ENCODE assay signal across 1 cellular context in genomic region chr16:50560903-50561863, GRCh38.
TF ChIP-seq lines count a peak whose summit lies in the region.

No MANE protein-coding gene starts in this region.

TF ChIP-seq in HepG2, 621 proteins besides CTCF, POLR2A, EP300 and RAD21 (continued from another document):
- TF ChIP-seq FOXK2 (IDR thresholded peaks at IDR 0.05) (no peak), GABPA (IDR thresholded peaks at IDR 0.05; ENCODE audit: low read depth, low read length) (no peak), GABPA (CRISPR knock-in tag; IDR thresholded peaks at IDR 0.05; ENCODE audit: low read depth) (no peak), ZNF768 (CRISPR knock-in tag; IDR thresholded peaks at IDR 0.05) (peak; percentile 94), REST (IDR thresholded peaks at IDR 0.05; ENCODE audit: borderline replicate concordance in 1 of 2, low read depth in 1 of 2, low read length in 2 of 2) (0 out of 4 replicates have a peak, but pooled peaks of 1 of the 2 experiments have one; percentile 16), ARNT (IDR thresholded peaks at IDR 0.05) (no peak), HMG20B (CRISPR knock-in tag; conservative IDR thresholded peaks at IDR 0.05) (no peak), ZNF839 (CRISPR knock-in tag; IDR thresholded peaks at IDR 0.05; ENCODE audit: borderline replicate concordance) (no peak), ATF1 (CRISPR knock-in tag; IDR thresholded peaks at IDR 0.05) (no peak), ZNF746 (CRISPR knock-in tag; IDR thresholded peaks at IDR 0.05) (no peak), ZNF777 (CRISPR knock-in tag; IDR thresholded peaks at IDR 0.05) (no peak), SALL2 (CRISPR knock-in tag; IDR thresholded peaks at IDR 0.05) (no peak), ZNF556 (CRISPR knock-in tag; IDR thresholded peaks at IDR 0.05; ENCODE audit: borderline replicate concordance) (no peak), ZNF383 (CRISPR knock-in tag; IDR thresholded peaks at IDR 0.05; ENCODE audit: borderline replicate concordance) (no peak), ZNF709 (CRISPR knock-in tag; IDR thresholded peaks at IDR 0.05) (no peak), ZNF276 (CRISPR knock-in tag; IDR thresholded peaks at IDR 0.05; ENCODE audit: low read depth) (no peak), ZNF225 (CRISPR knock-in tag; IDR thresholded peaks at IDR 0.05) (no peak), YEATS2 (CRISPR knock-in tag; IDR thresholded peaks at IDR 0.05; ENCODE audit: borderline replicate concordance) (no peak), HCFC1 (IDR thresholded peaks at IDR 0.05; ENCODE audit: low read depth, low read length) (no peak), MYNN (CRISPR knock-in tag; IDR thresholded peaks at IDR 0.05; ENCODE audit: low read depth) (no peak), FLYWCH1 (CRISPR knock-in tag; IDR thresholded peaks at IDR 0.05) (0 out of 2 replicates have a peak, but pooled peaks have one; percentile 33), GRHL1 (CRISPR knock-in tag; conservative IDR thresholded peaks at IDR 0.05) (no peak), POLR2AphosphoS5 (IDR thresholded peaks at IDR 0.05; ENCODE audit: low read depth, low read length) (peak; percentile 21; the same call in 1 of the 2 replicates), NONO (IDR thresholded peaks at IDR 0.05) (no peak), NONO (CRISPR knock-in tag; conservative IDR thresholded peaks at IDR 0.05) (peak; percentile 18; the same call in 1 of the 2 replicates), NFYB (CRISPR knock-in tag; IDR thresholded peaks at IDR 0.05) (no peak), ZNF331 (CRISPR knock-in tag; IDR thresholded peaks at IDR 0.05) (no peak), MIXL1 (CRISPR knock-in tag; IDR thresholded peaks at IDR 0.05) (no peak), GTF3A (CRISPR knock-in tag; conservative IDR thresholded peaks at IDR 0.05) (no peak), FOXK1 (CRISPR knock-in tag; IDR thresholded peaks at IDR 0.05; ENCODE audit: borderline replicate concordance, low read depth) (no peak)
- TF ChIP-seq, protein P1, sequence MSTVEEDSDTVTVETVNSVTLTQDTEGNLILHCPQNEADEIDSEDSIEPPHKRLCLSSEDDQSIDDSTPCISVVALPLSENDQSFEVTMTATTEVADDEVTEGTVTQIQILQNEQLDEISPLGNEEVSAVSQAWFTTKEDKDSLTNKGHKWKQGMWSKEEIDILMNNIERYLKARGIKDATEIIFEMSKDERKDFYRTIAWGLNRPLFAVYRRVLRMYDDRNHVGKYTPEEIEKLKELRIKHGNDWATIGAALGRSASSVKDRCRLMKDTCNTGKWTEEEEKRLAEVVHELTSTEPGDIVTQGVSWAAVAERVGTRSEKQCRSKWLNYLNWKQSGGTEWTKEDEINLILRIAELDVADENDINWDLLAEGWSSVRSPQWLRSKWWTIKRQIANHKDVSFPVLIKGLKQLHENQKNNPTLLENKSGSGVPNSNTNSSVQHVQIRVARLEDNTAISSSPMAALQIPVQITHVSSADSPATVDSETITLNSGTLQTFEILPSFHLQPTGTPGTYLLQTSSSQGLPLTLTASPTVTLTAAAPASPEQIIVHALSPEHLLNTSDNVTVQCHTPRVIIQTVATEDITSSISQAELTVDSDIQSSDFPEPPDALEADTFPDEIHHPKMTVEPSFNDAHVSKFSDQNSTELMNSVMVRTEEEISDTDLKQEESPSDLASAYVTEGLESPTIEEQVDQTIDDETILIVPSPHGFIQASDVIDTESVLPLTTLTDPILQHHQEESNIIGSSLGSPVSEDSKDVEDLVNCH (CRISPR knock-in tag; IDR thresholded peaks at IDR 0.05) = no peak
